Comparison of ENCODE assay signal across 19 cellular contexts in genomic region chr9:124394167-124394566, GRCh38. TPM values are rescaled to one million over a fixed set of nuclear protein-coding genes. Genes with fewer than 3 reads are reported as not detected.
DNase-seq lines count a peak whose midpoint lies in the region; ATAC-seq and TF ChIP-seq lines count a peak whose summit lies in the region.
"Had no signal": no experiment of that assay in that cellular context is flagged by ENCODE, and none has a peak within 500 bp of the region (broad histone marks: within the 10 kb centered on the region; RNA-seq: fewer than 3 reads in every experiment).

No MANE protein-coding gene starts in this region.

- H3K4me1 Mint-ChIP-seq in endodermal cell, result peaks cover 39% of the 10 kb centered on the region

- H3K4me2 ChIP-seq in GM23248 (ENCODE audit: unreplicated experiment) (no peak overlapping the region), smooth muscle cell (no peak overlapping the region)

- H3K4me3 ChIP-seq in AG04450 (ENCODE audit: low read depth, low read length) (no peak overlapping the region), GM23248 (no peak overlapping the region), RWPE2 (ENCODE audit: severe bottlenecking) (no peak overlapping the region), endodermal cell (ENCODE audit: low read length) (no peak overlapping the region), smooth muscle cell (no peak overlapping the region)
- H3K4me3 ChIP-seq: right atrium auricular region, SJSA1 had no signal

- H4K20me1 ChIP-seq in GM23248 (ENCODE audit: insufficient read depth), result no peaks in the 10 kb centered on the region
- H4K20me1 ChIP-seq in smooth muscle cell (ENCODE audit: low read depth), result peaks cover 100% of the 10 kb centered on the region

- DNase-seq in AG04450 (ENCODE audit: low read depth, low spot score), result no peak
- DNase-seq in GM23248, result peak; percentile 21
- DNase-seq in RWPE2 (ENCODE audit: low spot score), result no peak
- DNase-seq in endodermal cell, result no peak
- no peak for DNase-seq in smooth muscle cell (lab: John Stamatoyannopoulos, UW; ENCODE audit: unreplicated experiment)
- no peak for DNase-seq in NCI-H2029 (lab: John Stamatoyannopoulos, UW)
- no peak for DNase-seq in NCI-H2171 (lab: John Stamatoyannopoulos, UW)
- no peak for DNase-seq in stimulated activated CD4-positive, alpha-beta T cell treated with anti-CD3 and anti-CD28 coated beads, Interleukin-2, amount 100 ng/mL, for 24 hours
- DNase-seq: activated CD4-positive, alpha-beta T cell treated with anti-CD3 and anti-CD28 coated beads, Interleukin-2, amount 50 U/mL, for 1 hour; amygdala; dorsolateral prefrontal cortex; foreskin keratinocyte; GDM1; islet precursor cell; NCI-H1092; NCI-H510A treated with DMSO at 0.1 percent for 48 hours had no signal

- POLR2A ChIA-PET in AG04450 (lab: Yijun Ruan, JAX), result interaction anchor here (0.6 kb wide), 1 partner anchor 42 kb away, joined by 3 read pairs; no protein-coding TSS in a partner anchor

- no peak for TF ChIP-seq CTCF in AG04450 (IDR thresholded peaks at IDR 0.05; ENCODE audit: low read depth, low read length)
- no peak for TF ChIP-seq CTCF in RWPE2 (IDR thresholded peaks at IDR 0.05; ENCODE audit: poor library complexity, severe bottlenecking)
- TF ChIP-seq CTCF in endodermal cell (conservative IDR thresholded peaks at IDR 0.05), result no peak
- TF ChIP-seq CTCF in smooth muscle cell (IDR thresholded peaks at IDR 0.05; ENCODE audit: borderline replicate concordance, insufficient read depth, poor library complexity, severe bottlenecking), result no peak

- H3K79me2 ChIP-seq in GM23248 (ENCODE audit: insufficient read depth) (peaks cover 88% of the 10 kb centered on the region), smooth muscle cell (ENCODE audit: low read depth) (peaks cover 56% of the 10 kb centered on the region)

- 77 to 82% methylated on average over 2 of the region's 2 CpGs for WGBS in GM23248 (ENCODE audit: low coverage in 1 of 2, low lambda C conversion rate in 2 of 2, missing lambda C conversion rate in 2 of 2), 2 experiments
- 91 to 100% methylated on average over 2 of the region's 2 CpGs for WGBS in endodermal cell (ENCODE audit: insufficient coverage in 1 of 2, insufficient read length in 1 of 2), 2 experiments
- 65% methylated on average over 2 of the region's 2 CpGs for WGBS in smooth muscle cell (ENCODE audit: low lambda C conversion rate)

- H3F3A ChIP-seq in GM23248 (ENCODE audit: insufficient read depth), result peaks cover 58% of the 10 kb centered on the region
- H3F3A ChIP-seq in smooth muscle cell (ENCODE audit: low read depth), result peaks cover 12% of the 10 kb centered on the region

- H3K27ac ChIP-seq in AG04450 (ENCODE audit: low read depth, low read length), result peak overlapping the region; percentile 0
- H3K27ac ChIP-seq in GM23248, result peak overlapping the region; percentile 82
- peak overlapping the region; percentile 58 for H3K27ac ChIP-seq in RWPE2 (ENCODE audit: poor library complexity, severe bottlenecking)
- H3K27ac ChIP-seq in endodermal cell (ENCODE audit: low read depth, low read length), result no peak overlapping the region
- H3K27ac ChIP-seq in smooth muscle cell (ENCODE audit: low read depth), result no peak overlapping the region
- H3K27ac ChIP-seq: C4-2B, foreskin keratinocyte, right atrium auricular region, SJSA1 had no signal

- H3K9me3 ChIP-seq in AG04450 (ENCODE audit: control insufficient read depth, insufficient read depth, low read length) (no peaks in the 10 kb centered on the region), GM23248 (ENCODE audit: low read depth) (no peaks in the 10 kb centered on the region), RWPE2 (ENCODE audit: severe bottlenecking) (no peaks in the 10 kb centered on the region), endodermal cell (ENCODE audit: control insufficient read depth, low read length) (no peaks in the 10 kb centered on the region), smooth muscle cell (replicated peaks; ENCODE audit: low read depth) (no peaks in the 10 kb centered on the region)
- H3K9me3 ChIP-seq: right atrium auricular region, SJSA1 had no signal

- no peaks in the 10 kb centered on the region for H3K27me3 Mint-ChIP-seq in endodermal cell (ENCODE audit: insufficient read depth)

- peak overlapping the region; percentile 16 for H3K27ac Mint-ChIP-seq in endodermal cell

- no peaks in the 10 kb centered on the region for H3K9me3 Mint-ChIP-seq in endodermal cell

- H3K36me3 ChIP-seq in GM23248 (ENCODE audit: low read depth) (0 out of 2 replicates have a peak, but pooled peaks cover 7% of the 10 kb centered on the region), RWPE2 (ENCODE audit: low read depth) (peaks cover 45% of the 10 kb centered on the region), endodermal cell (ENCODE audit: control insufficient read depth, insufficient read depth, low read length) (peaks cover 38% of the 10 kb centered on the region), smooth muscle cell (ENCODE audit: low read depth) (no peaks in the 10 kb centered on the region)
- H3K36me3 ChIP-seq: right atrium auricular region had no signal

- no peaks in the 10 kb centered on the region for H3K9me2 ChIP-seq in GM23248 (ENCODE audit: insufficient read depth)

- CTCF ChIA-PET in AG04450 (lab: Charles Lee), result interaction anchor here (1.0 to 12.5 kb wide), 3 partner anchors 16 to 267 kb away, joined by 4 to 119 read pairs (median 9); no protein-coding TSS in a partner anchor

- H2AFZ ChIP-seq in GM23248 (no peak overlapping the region), smooth muscle cell (ENCODE audit: low read depth) (no peak overlapping the region)

- no peak for ATAC-seq in RWPE2 (ENCODE audit: low read depth)
- ATAC-seq: foreskin keratinocyte had no signal

- H3K9ac ChIP-seq in GM23248 (peak overlapping the region; percentile 14; the same call in 1 of the 2 replicates), endodermal cell (ENCODE audit: extremely low read depth, low read length, poor library complexity, severe bottlenecking) (no peak overlapping the region), smooth muscle cell (ENCODE audit: low read depth) (no peak overlapping the region)

- in situ Hi-C loops in GM23248 (cut with MboI), result no loop called here

- no peaks in the 10 kb centered on the region for H3K27me3 ChIP-seq in AG04450 (ENCODE audit: control insufficient read depth, insufficient read depth, low read length)
- no peaks in the 10 kb centered on the region for H3K27me3 ChIP-seq in GM23248 (replicated peaks; ENCODE audit: insufficient read depth)
- no peaks in the 10 kb centered on the region for H3K27me3 ChIP-seq in RWPE2 (ENCODE audit: insufficient read depth, poor library complexity, severe bottlenecking)
- no peaks in the 10 kb centered on the region for H3K27me3 ChIP-seq in endodermal cell (ENCODE audit: control insufficient read depth, insufficient read depth, low read length, poor library complexity, severe bottlenecking)
- H3K27me3 ChIP-seq in smooth muscle cell (ENCODE audit: low read depth), result no peaks in the 10 kb centered on the region
- H3K27me3 ChIP-seq: dorsolateral prefrontal cortex, foreskin keratinocyte, right atrium auricular region, SJSA1 had no signal

- peaks cover 56% of the 10 kb centered on the region for H3K4me1 ChIP-seq in GM23248 (ENCODE audit: insufficient read depth)
- peaks cover 38% of the 10 kb centered on the region for H3K4me1 ChIP-seq in RWPE2 (ENCODE audit: insufficient read depth, poor library complexity, severe bottlenecking)
- peaks cover 5% of the 10 kb centered on the region for H3K4me1 ChIP-seq in endodermal cell (ENCODE audit: control insufficient read depth, insufficient read depth, low read length)
- peaks cover 27% of the 10 kb centered on the region for H3K4me1 ChIP-seq in smooth muscle cell (ENCODE audit: low read depth)

- H3K36me3 Mint-ChIP-seq in endodermal cell (ENCODE audit: low read depth), result no peaks in the 10 kb centered on the region

- H3K4me3 Mint-ChIP-seq in endodermal cell, result no peak overlapping the region

RNA-seq across cellular contexts. Expression of gene PSMB7, which starts 21.1 kb away (rescaled TPM):
- polyA plus RNA-seq in AG04450 (2011; rRNA removed) (382 and 396 TPM in 2 replicates), GM23248 (2016; fragmentation: Nextera tagmentation; extraction: Ambion mirVana) (245 and 249 TPM in 2 replicates), smooth muscle cell (246 and 280 TPM in 2 replicates)
- 181 and 188 TPM in 2 replicates for polyA minus RNA-seq in AG04450 (2011; rRNA and poly(A)+ RNA removed)
- total RNA-seq in GM23248 (2014; rRNA removed; shearing (Covaris generic)), result 182 and 202 TPM in 2 replicates
- total RNA-seq in endodermal cell (100 to 1,000 TPM; 203 to 223 TPM), smooth muscle cell (279 and 302 TPM in 2 replicates)
- polyA plus RNA-seq in endodermal cell (2013, experiment 1 of 2), result 206 TPM
- polyA plus RNA-seq in endodermal cell (2013, experiment 2 of 2), result 192 TPM

RNA-seq across cellular contexts. Expression of gene ADGRD2, which starts 56.1 kb away (rescaled TPM):
- polyA plus RNA-seq in AG04450 (2011; rRNA removed) (not detected in 2 replicates), GM23248 (2016; fragmentation: Nextera tagmentation; extraction: Ambion mirVana) (not detected in 2 replicates), smooth muscle cell (not detected in 2 replicates)
- polyA minus RNA-seq in AG04450 (2011; rRNA and poly(A)+ RNA removed), result not detected in 2 replicates
- not detected in 2 replicates for total RNA-seq in GM23248 (2014; rRNA removed; shearing (Covaris generic))
- total RNA-seq in endodermal cell (under 1 TPM; 0.33 to 0.40 TPM), smooth muscle cell (not detected in 2 replicates)
- 0.36 TPM for polyA plus RNA-seq in endodermal cell (2013, experiment 1 of 2)
- polyA plus RNA-seq in endodermal cell (2013, experiment 2 of 2), result 0.54 TPM
- total RNA-seq: right atrium auricular region, SJSA1 had no signal

Comparison
In these comparisons a context has a peak if more than half of its experiments do, and no peak if none do; other contexts are left out.
1. H3K27ac ChIP-seq: peak in AG04450 (single experiment), GM23248 (single experiment) and RWPE2 (single experiment); none in endodermal cell (single experiment) and smooth muscle cell (single experiment).